1 cellular context compared by ENCODE assay signal in the genomic region with DNA sequence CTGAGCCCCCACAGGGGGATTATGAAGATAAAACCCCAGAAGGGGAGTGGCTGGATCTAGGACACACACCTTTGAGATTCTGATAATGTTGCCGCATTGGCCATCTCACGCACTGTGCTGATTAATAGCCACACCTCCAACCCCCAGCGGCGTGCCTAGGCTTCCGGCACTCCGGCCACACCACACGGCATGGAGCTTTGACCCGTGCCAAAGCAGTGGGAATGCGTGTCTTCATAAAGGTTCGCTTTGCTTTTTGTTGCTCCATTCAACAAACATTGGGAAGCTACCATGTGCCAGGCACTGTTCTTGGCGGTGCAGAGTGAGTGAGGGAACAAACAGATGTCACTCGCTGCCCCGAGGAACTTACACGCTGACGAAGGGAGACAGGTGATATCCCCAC.
TF ChIP-seq lines count a peak whose summit lies in the region.

No MANE protein-coding gene starts in this region.

TF ChIP-seq in H1, 55 proteins besides CTCF, POLR2A, EP300 and RAD21 (continued from another document):
- no peak for TF ChIP-seq GABPA (IDR thresholded peaks at IDR 0.05; ENCODE audit: borderline replicate concordance, insufficient read depth, low read length)
- TF ChIP-seq, protein P1, sequence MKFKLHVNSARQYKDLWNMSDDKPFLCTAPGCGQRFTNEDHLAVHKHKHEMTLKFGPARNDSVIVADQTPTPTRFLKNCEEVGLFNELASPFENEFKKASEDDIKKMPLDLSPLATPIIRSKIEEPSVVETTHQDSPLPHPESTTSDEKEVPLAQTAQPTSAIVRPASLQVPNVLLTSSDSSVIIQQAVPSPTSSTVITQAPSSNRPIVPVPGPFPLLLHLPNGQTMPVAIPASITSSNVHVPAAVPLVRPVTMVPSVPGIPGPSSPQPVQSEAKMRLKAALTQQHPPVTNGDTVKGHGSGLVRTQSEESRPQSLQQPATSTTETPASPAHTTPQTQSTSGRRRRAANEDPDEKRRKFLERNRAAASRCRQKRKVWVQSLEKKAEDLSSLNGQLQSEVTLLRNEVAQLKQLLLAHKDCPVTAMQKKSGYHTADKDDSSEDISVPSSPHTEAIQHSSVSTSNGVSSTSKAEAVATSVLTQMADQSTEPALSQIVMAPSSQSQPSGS (IDR thresholded peaks at IDR 0.05; ENCODE audit: low read length), result no peak
- no peak for TF ChIP-seq RNF2 (IDR thresholded peaks at IDR 0.05; ENCODE audit: borderline replicate concordance, low read depth, low read length, missing control alignments, poor library complexity, severe bottlenecking)
- TF ChIP-seq GTF2F1 (IDR thresholded peaks at IDR 0.05; ENCODE audit: borderline replicate concordance, low read depth, low read length), result no peak
- TF ChIP-seq YY1 (IDR thresholded peaks at IDR 0.05; ENCODE audit: low read depth, low read length), result no peak
- no peak for TF ChIP-seq ATF3 (IDR thresholded peaks at IDR 0.05; ENCODE audit: insufficient read depth, low read depth, low read length)
- no peak for TF ChIP-seq TEAD4 (IDR thresholded peaks at IDR 0.05; ENCODE audit: low read depth, low read length)
- no peak for TF ChIP-seq TBP (IDR thresholded peaks at IDR 0.05; ENCODE audit: low read depth, low read length)
- TF ChIP-seq E2F6 (IDR thresholded peaks at IDR 0.05), result no peak
- TF ChIP-seq RBBP5 (IDR thresholded peaks at IDR 0.05; ENCODE audit: borderline replicate concordance, low read depth, low read length), result no peak
- TF ChIP-seq POU5F1 (IDR thresholded peaks at IDR 0.05; ENCODE audit: low read depth, low read length), result no peak
- no peak for TF ChIP-seq SP1 (IDR thresholded peaks at IDR 0.05; ENCODE audit: low read depth, low read length)
- TF ChIP-seq BCL11A (IDR thresholded peaks at IDR 0.05; ENCODE audit: low read depth in 2 of 2, low read length in 2 of 2), result no peak
- TF ChIP-seq RXRA (IDR thresholded peaks at IDR 0.05; ENCODE audit: insufficient read depth, low read depth, low read length), result no peak
